Comparison of ENCODE assay signal across 24 cellular contexts in genomic region chrX:10519278-10519677, GRCh38.
"Had no signal": no experiment of that assay in that cellular context is flagged by ENCODE, and none has a peak within 500 bp of the region (broad histone marks: within the 10 kb centered on the region; RNA-seq: fewer than 3 reads in every experiment).

No MANE protein-coding gene starts in this region.

- H3K27me3 Mint-ChIP-seq: activated naive CD4-positive, alpha-beta T cell treated with anti-CD3 and anti-CD28 coated beads, Interleukin-2, amount 50 U/mL, for 24 hours had no signal

- H3K4me3 Mint-ChIP-seq: activated CD8-positive, alpha-beta T cell treated with anti-CD3 and anti-CD28 coated beads, Interleukin-2, amount 10 ng/mL, durations not matched to agents 7 days and 5 days; activated naive CD4-positive, alpha-beta T cell treated with anti-CD3 and anti-CD28 coated beads, Interleukin-2, amount 50 U/mL, for 24 hours; activated T-helper 1 cell treated with anti-CD3 and anti-CD28 coated beads, Interleukin-12 subunit alpha, Interleukin-12 subunit beta, Interleukin-2, Interleukin-4 antibody, amounts not matched to agents 30 ng/mL and 10 ng/mL and 1 ng/mL, durations not matched to agents 14 hours and 24 hours and 36 hours; endodermal cell; natural killer cell treated with Interleukin-12 subunit alpha and Interleukin-12 subunit beta and Interleukin-15 and Interleukin-18, amount 100 ng/mL, for 72 hours; stimulated activated naive B cell treated with anti-CD40 and anti-IgM and Interleukin-4, amounts not matched to agents 10 μg/mL and 1 μg/mL and 100 μg/mL, for 72 hours had no signal

- H3K27ac Mint-ChIP-seq: activated CD8-positive, alpha-beta T cell treated with anti-CD3 and anti-CD28 coated beads, Interleukin-2, amount 10 ng/mL, durations not matched to agents 7 days and 5 days; activated naive CD4-positive, alpha-beta T cell treated with anti-CD3 and anti-CD28 coated beads, Interleukin-2, amount 50 U/mL, for 24 hours; activated T-helper 1 cell treated with anti-CD3 and anti-CD28 coated beads, Interleukin-12 subunit alpha, Interleukin-12 subunit beta, Interleukin-2, Interleukin-4 antibody, amounts not matched to agents 30 ng/mL and 10 ng/mL and 1 ng/mL, durations not matched to agents 14 hours and 24 hours and 36 hours; endodermal cell; natural killer cell treated with Interleukin-12 subunit alpha and Interleukin-12 subunit beta and Interleukin-15 and Interleukin-18, amount 100 ng/mL, for 72 hours; stimulated activated naive B cell treated with anti-CD40 and anti-IgM and Interleukin-4, amounts not matched to agents 10 μg/mL and 1 μg/mL and 100 μg/mL, for 72 hours had no signal

- H3K4me1 Mint-ChIP-seq: activated naive CD4-positive, alpha-beta T cell treated with anti-CD3 and anti-CD28 coated beads, Interleukin-2, amount 50 U/mL, for 24 hours; endodermal cell; stimulated activated naive B cell treated with anti-CD40 and anti-IgM and Interleukin-4, amounts not matched to agents 10 μg/mL and 1 μg/mL and 100 μg/mL, for 72 hours had no signal

- H3K9me3 Mint-ChIP-seq: activated naive CD4-positive, alpha-beta T cell treated with anti-CD3 and anti-CD28 coated beads, Interleukin-2, amount 50 U/mL, for 24 hours; activated T-helper 1 cell treated with anti-CD3 and anti-CD28 coated beads, Interleukin-12 subunit alpha, Interleukin-12 subunit beta, Interleukin-2, Interleukin-4 antibody, amounts not matched to agents 30 ng/mL and 10 ng/mL and 1 ng/mL, durations not matched to agents 14 hours and 24 hours and 36 hours had no signal

- H3K9ac ChIP-seq: parathyroid adenoma had no signal

- FAIRE-seq: TTC549 had no signal

- H3K27ac ChIP-seq: adrenal gland, ascending aorta, epithelial cell of prostate, left lung, parathyroid adenoma, transverse colon, uterus, WERI-Rb-1 had no signal

- H3K27me3 ChIP-seq: adrenal gland, ascending aorta, heart right ventricle, left lung, transverse colon, uterus had no signal

- ATAC-seq: activated CD8-positive, alpha-beta T cell treated with anti-CD3 and anti-CD28 coated beads, Interleukin-2, amount 10 ng/mL, durations not matched to agents 7 days and 5 days; heart right ventricle; natural killer cell treated with Interleukin-12 subunit alpha and Interleukin-12 subunit beta and Interleukin-15 and Interleukin-18, amount 100 ng/mL, for 72 hours; stimulated activated naive B cell treated with anti-CD40 and anti-IgM and Interleukin-4, amounts not matched to agents 10 μg/mL and 1 μg/mL and 100 μg/mL, for 72 hours had no signal

- H3K4me3 ChIP-seq: adrenal gland, ascending aorta, heart right ventricle, left lung, transverse colon, uterus had no signal

- H3K9me3 ChIP-seq: adrenal gland, ascending aorta, heart right ventricle, left lung, transverse colon, uterus had no signal

- H3K36me3 ChIP-seq: adrenal gland, ascending aorta, left lung, transverse colon, uterus, WERI-Rb-1 had no signal

- DNase-seq: activated CD4-positive, alpha-beta T cell treated with anti-CD3 and anti-CD28 coated beads for 1 hour; activated CD4-positive, alpha-beta T cell treated with anti-CD3 and anti-CD28 coated beads, Interleukin-2, amount 50 U/mL, for 1 hour; activated CD8-positive, alpha-beta T cell treated with anti-CD3 and anti-CD28 coated beads, Interleukin-2, amount 10 ng/mL, durations not matched to agents 7 days and 5 days; activated gamma-delta T cell; adrenal gland; cortex of kidney; endodermal cell; foreskin fibroblast; heart right ventricle; left lung; stimulated activated CD4-positive, alpha-beta T cell treated with anti-CD3 and anti-CD28 coated beads, Interleukin-2, amount 100 ng/mL, for 48 hours; stimulated activated CD8-positive, alpha-beta memory T cell treated with anti-CD3 and anti-CD28 coated beads, Interleukin-4, amount 100 ng/mL, for 48 hours; stimulated activated naive B cell treated with anti-CD40 and anti-IgM and Interleukin-4, amounts not matched to agents 10 μg/mL and 1 μg/mL and 100 μg/mL, for 72 hours; T-helper 1 cell; transverse colon; uterus; WERI-Rb-1 had no signal

- H3K36me3 Mint-ChIP-seq: activated naive CD4-positive, alpha-beta T cell treated with anti-CD3 and anti-CD28 coated beads, Interleukin-2, amount 50 U/mL, for 24 hours; natural killer cell treated with Interleukin-12 subunit alpha and Interleukin-12 subunit beta and Interleukin-15 and Interleukin-18, amount 100 ng/mL, for 72 hours; stimulated activated naive B cell treated with anti-CD40 and anti-IgM and Interleukin-4, amounts not matched to agents 10 μg/mL and 1 μg/mL and 100 μg/mL, for 72 hours had no signal

- H3K4me1 ChIP-seq: adrenal gland, ascending aorta, left lung, parathyroid adenoma, transverse colon, uterus had no signal
